Comparison of ENCODE assay signal across 13 cellular contexts in genomic region chr19:10815969-10816635, GRCh38. TPM values are rescaled to one million over a fixed set of nuclear protein-coding genes. Genes with fewer than 3 reads are reported as not detected.
DNase-seq lines count a peak whose midpoint lies in the region; ATAC-seq and TF ChIP-seq lines count a peak whose summit lies in the region.
"Had no signal": no experiment of that assay in that cellular context is flagged by ENCODE, and none has a peak within 500 bp of the region (broad histone marks: within the 10 kb centered on the region; RNA-seq: fewer than 3 reads in every experiment).

No MANE protein-coding gene starts in this region.

- DNase-seq in Right ventricle myocardium inferior (ENCODE audit: missing footprints) (peak; percentile 26), cardiac septum (ENCODE audit: low spot score) (no peak), chondrocyte (ENCODE audit: low spot score) (no peak), upper lobe of left lung (no peak), pons (ENCODE audit: low spot score) (no peak)
- no peak for DNase-seq in natural killer cell treated with Interleukin-12 subunit alpha and Interleukin-12 subunit beta and Interleukin-15 and Interleukin-18, amount 100 ng/mL, for 72 hours (ENCODE audit: low spot score)
- DNase-seq in CD8-positive, alpha-beta memory T cell, result no peak
- DNase-seq: activated naive CD4-positive, alpha-beta T cell treated with Interleukin-2 at 50 U/mL for 16 hours; mucosa of descending colon; NCI-H1417; stimulated activated CD4-positive, alpha-beta T cell treated with anti-CD3 and anti-CD28 coated beads, Interleukin-4, amount 100 ng/mL, for 4 hours had no signal

- TF ChIP-seq POLR2A in upper lobe of left lung (IDR thresholded peaks at IDR 0.05), result no peak

- WGBS in upper lobe of left lung, 2 donors, result 89 to 95% methylated on average over 20 of the region's 20 CpGs

- ATAC-seq in Right ventricle myocardium inferior (no peak), upper lobe of left lung (ENCODE audit: low FRiP score in 2 of 2) (no peak), GM19452 (IDR thresholded peaks at IDR 0.05; ENCODE audit: unreplicated experiment) (no peak)
- ATAC-seq in natural killer cell treated with Interleukin-12 subunit alpha and Interleukin-12 subunit beta and Interleukin-15 and Interleukin-18, amount 100 ng/mL, for 72 hours, result no peak
- ATAC-seq: mucosa of descending colon had no signal

- peaks cover 5 to 10% (median 7%) of the 10 kb centered on the region in 4 donors for H3K4me1 ChIP-seq in upper lobe of left lung
- H3K4me1 ChIP-seq in CD8-positive, alpha-beta memory T cell (ENCODE audit: insufficient read depth, low read length), result peaks cover 5% of the 10 kb centered on the region

- peak overlapping the region; percentile 82 for H3K4me3 Mint-ChIP-seq in chondrocyte (ENCODE audit: unreplicated experiment)
- H3K4me3 Mint-ChIP-seq in natural killer cell treated with Interleukin-12 subunit alpha and Interleukin-12 subunit beta and Interleukin-15 and Interleukin-18, amount 100 ng/mL, for 72 hours, result no peak overlapping the region
- H3K4me3 Mint-ChIP-seq in CD8-positive, alpha-beta memory T cell, result no peak overlapping the region

- H3K9me3 ChIP-seq in upper lobe of left lung, result no peaks in the 10 kb centered on the region
- H3K9me3 ChIP-seq in CD8-positive, alpha-beta memory T cell (ENCODE audit: low read length), result no peaks in the 10 kb centered on the region
- H3K9me3 ChIP-seq: mucosa of descending colon had no signal

- TF ChIP-seq EP300 in upper lobe of left lung (IDR thresholded peaks at IDR 0.05), result no peak

- peak overlapping the region in 1 of 4 donors; percentile 33 for H3K4me3 ChIP-seq in upper lobe of left lung
- H3K4me3 ChIP-seq in CD8-positive, alpha-beta memory T cell (ENCODE audit: low read length), result no peak overlapping the region
- H3K4me3 ChIP-seq: mucosa of descending colon had no signal

- TF ChIP-seq CTCF in chondrocyte (IDR thresholded peaks at IDR 0.05), result no peak
- TF ChIP-seq CTCF in upper lobe of left lung (IDR thresholded peaks at IDR 0.05), result no peak

- intact Hi-C loops in Right ventricle myocardium inferior (cut with DNase I), result no loop called here
- intact Hi-C loops in cardiac septum (cut with DNase I), result no loop called here

- peak overlapping the region in 3 of 4 donors; percentile 56 to 79 (median 67) for H3K27ac ChIP-seq in upper lobe of left lung
- no peak overlapping the region for H3K27ac ChIP-seq in CD8-positive, alpha-beta memory T cell (ENCODE audit: low read depth, low read length)
- H3K27ac ChIP-seq: C4-2B had no signal

- no peaks in the 10 kb centered on the region for H3K9me3 Mint-ChIP-seq in chondrocyte (ENCODE audit: low read depth)
- peaks cover 4% of the 10 kb centered on the region for H3K9me3 Mint-ChIP-seq in natural killer cell treated with Interleukin-12 subunit alpha and Interleukin-12 subunit beta and Interleukin-15 and Interleukin-18, amount 100 ng/mL, for 72 hours
- H3K9me3 Mint-ChIP-seq in CD8-positive, alpha-beta memory T cell, result no peaks in the 10 kb centered on the region

- H3K27me3 ChIP-seq in upper lobe of left lung, result no peaks in the 10 kb centered on the region
- H3K27me3 ChIP-seq in CD8-positive, alpha-beta memory T cell (ENCODE audit: insufficient read depth, low read length, poor library complexity, severe bottlenecking), result no peaks in the 10 kb centered on the region

- H3K4me1 Mint-ChIP-seq in chondrocyte (ENCODE audit: low read depth), result peaks cover 43% of the 10 kb centered on the region
- peaks cover 44% of the 10 kb centered on the region in 2 donors for H3K4me1 Mint-ChIP-seq in natural killer cell treated with Interleukin-12 subunit alpha and Interleukin-12 subunit beta and Interleukin-15 and Interleukin-18, amount 100 ng/mL, for 72 hours (ENCODE audit: low read depth in 2 of 2)
- H3K4me1 Mint-ChIP-seq in CD8-positive, alpha-beta memory T cell, result peaks cover 18 to 24% (median 23%) of the 10 kb centered on the region in 3 donors

- POLR2A ChIA-PET in CD8-positive, alpha-beta memory T cell (lab: Charles Lee), result no interaction called here

- CTCF ChIA-PET in CD8-positive, alpha-beta memory T cell (lab: Charles Lee), result no interaction called here

- peak overlapping the region; percentile 100 for H3K27ac Mint-ChIP-seq in chondrocyte (ENCODE audit: unreplicated experiment)
- peak overlapping the region; percentile 81 to 99 for H3K27ac Mint-ChIP-seq in natural killer cell treated with Interleukin-12 subunit alpha and Interleukin-12 subunit beta and Interleukin-15 and Interleukin-18, amount 100 ng/mL, for 72 hours
- peak overlapping the region in 4 of 8 donors; percentile 33 to 88 (median 52) for H3K27ac Mint-ChIP-seq in CD8-positive, alpha-beta memory T cell

- H3K27me3 Mint-ChIP-seq in chondrocyte (ENCODE audit: low read depth), result no peaks in the 10 kb centered on the region
- H3K27me3 Mint-ChIP-seq in natural killer cell treated with Interleukin-12 subunit alpha and Interleukin-12 subunit beta and Interleukin-15 and Interleukin-18, amount 100 ng/mL, for 72 hours, result no peaks in the 10 kb centered on the region
- H3K27me3 Mint-ChIP-seq in CD8-positive, alpha-beta memory T cell, result no peaks in the 10 kb centered on the region

- peaks cover 34 to 95% (median 80%) of the 10 kb centered on the region in 4 donors for H3K36me3 ChIP-seq in upper lobe of left lung
- peaks cover 28% of the 10 kb centered on the region for H3K36me3 ChIP-seq in CD8-positive, alpha-beta memory T cell (ENCODE audit: insufficient read depth, low read length)

- peaks cover 20% of the 10 kb centered on the region for H3K36me3 Mint-ChIP-seq in chondrocyte (ENCODE audit: low read depth)
- H3K36me3 Mint-ChIP-seq in natural killer cell treated with Interleukin-12 subunit alpha and Interleukin-12 subunit beta and Interleukin-15 and Interleukin-18, amount 100 ng/mL, for 72 hours, result peaks cover 22% of the 10 kb centered on the region
- peaks cover 7 to 63% (median 8%) of the 10 kb centered on the region in 3 donors for H3K36me3 Mint-ChIP-seq in CD8-positive, alpha-beta memory T cell

RNA-seq across cellular contexts. Expression of gene TMED1, which starts 19.9 kb away (rescaled TPM):
- total RNA-seq in Right ventricle myocardium inferior (30.3 TPM), cardiac septum (25.6 TPM), chondrocyte (29.1 to 33.7 TPM (median 31.5 TPM) in 3 replicates), upper lobe of left lung (10 to 100 TPM; 11.3 to 40.7 (median 25.1) TPM)
- total RNA-seq in natural killer cell treated with Interleukin-12 subunit alpha and Interleukin-12 subunit beta and Interleukin-15 and Interleukin-18, amount 100 ng/mL, for 72 hours, result 10 to 100 TPM; 15.2 to 24.1 TPM
- total RNA-seq in CD8-positive, alpha-beta memory T cell, result 10 to 100 TPM; 15.7 to 16.6 TPM
- 29.9 TPM for polyA plus RNA-seq in CD8-positive, alpha-beta memory T cell

RNA-seq across cellular contexts. Expression of gene C19orf38, which starts 32.1 kb away (rescaled TPM):
- total RNA-seq in Right ventricle myocardium inferior (1.5 TPM), cardiac septum (0.32 TPM), chondrocyte (0.30 to 0.34 TPM in 2 of 3 replicates, not detected in the other), upper lobe of left lung (10 to 100 TPM in 2 of 6 donors, 1 to 10 TPM in 4; 2.8 to 26.2 (median 6.8) TPM)
- 10 to 100 TPM in 1 of 2 donors, 1 to 10 TPM in 1; 2.7 to 12.0 TPM for total RNA-seq in natural killer cell treated with Interleukin-12 subunit alpha and Interleukin-12 subunit beta and Interleukin-15 and Interleukin-18, amount 100 ng/mL, for 72 hours
- under 1 TPM; 0.44 to 0.48 TPM for total RNA-seq in CD8-positive, alpha-beta memory T cell
- polyA plus RNA-seq in CD8-positive, alpha-beta memory T cell, result not detected

RNA-seq across cellular contexts. Expression of gene CARM1, which starts 55.3 kb away (rescaled TPM):
- total RNA-seq in Right ventricle myocardium inferior, result 39.5 TPM
- 28.1 TPM for total RNA-seq in cardiac septum
- total RNA-seq in chondrocyte, result 59.9 to 62.0 TPM (median 61.8 TPM) in 3 replicates
- 10 to 100 TPM; 48.4 to 60.0 TPM for total RNA-seq in natural killer cell treated with Interleukin-12 subunit alpha and Interleukin-12 subunit beta and Interleukin-15 and Interleukin-18, amount 100 ng/mL, for 72 hours
- 10 to 100 TPM; 19.0 to 30.6 (median 25.3) TPM for total RNA-seq in upper lobe of left lung
- 10 to 100 TPM; 69.2 to 71.3 TPM for total RNA-seq in CD8-positive, alpha-beta memory T cell
- 0.51 TPM for polyA plus RNA-seq in CD8-positive, alpha-beta memory T cell
